Comparison of ENCODE assay signal across 11 cellular contexts in genomic region chr4:168584321-168584771, GRCh38.
A peak's percentile ranks its signal among the peaks of the same experiment; 100 is the strongest.
DNase-seq lines count a peak whose midpoint lies in the region; ATAC-seq and FAIRE-seq lines count a peak whose summit lies in the region.
"Had no signal": no experiment of that assay in that cellular context is flagged by ENCODE, and none has a peak within 500 bp of the region (broad histone marks: within the 10 kb centered on the region; RNA-seq: fewer than 3 reads in every experiment).

No MANE protein-coding gene starts in this region.

- peak; percentile 67 for DNase-seq in RCC 7860 (ENCODE audit: low spot score)
- peak; percentile 56 for DNase-seq in glomerular visceral epithelial cell (ENCODE audit: extremely low spot score)
- no peak for DNase-seq in GF-D8 (lab: John Stamatoyannopoulos, UW)
- DNase-seq in SIG-M5 treated with dmso at 0.1 percent for 504 hours (lab: John Stamatoyannopoulos, UW; ENCODE audit: unreplicated experiment): no peak
- DNase-seq in NCI-H1048 (lab: John Stamatoyannopoulos, UW): no peak
- no peak for DNase-seq in RPMI8226
- DNase-seq: Calu3, NCI-H1092 had no signal

- peak; percentile 82 for FAIRE-seq in RCC 7860 (lab: Jason Lieb, UNC)
- FAIRE-seq: islet of Langerhans had no signal

- ATAC-seq in GM18502 (IDR thresholded peaks at IDR 0.05; ENCODE audit: poor library complexity, unreplicated experiment) (peak; percentile 67), HG02870 (IDR thresholded peaks at IDR 0.05; ENCODE audit: unreplicated experiment) (peak; percentile 64)

Comparison
In these comparisons a context has a peak if more than half of its experiments do, and no peak if none do; other contexts are left out.
1. DNase-seq: peak in RCC 7860 (single experiment) and glomerular visceral epithelial cell (single experiment); none in GF-D8 (single experiment), SIG-M5 treated with dmso at 0.1 percent for 504 hours (single experiment), NCI-H1048 (single experiment) and RPMI8226 (single experiment).